In genomic region chr17:45311762-45312476, GRCh38 we compare ENCODE assay signal across 2 cellular contexts.
TF ChIP-seq lines count a peak whose summit lies in the region.

No MANE protein-coding gene starts in this region.

TF ChIP-seq in HEK293, 187 proteins besides CTCF, POLR2A, EP300 and RAD21 (continued from another document and continues in another):
- peak; percentile 57; the same call in 1 of the 2 replicates for TF ChIP-seq PATZ1 (tag by site-specific recombination; IDR thresholded peaks at IDR 0.05)
- TF ChIP-seq ZNF692 (tag by site-specific recombination; IDR thresholded peaks at IDR 0.05), result no peak
- TF ChIP-seq ZBTB21 (tag by site-specific recombination; IDR thresholded peaks at IDR 0.05), result no peak
- no peak for TF ChIP-seq PRDM4 (tag by site-specific recombination; IDR thresholded peaks at IDR 0.05)
- TF ChIP-seq ZNF768 (tag by site-specific recombination; IDR thresholded peaks at IDR 0.05), result no peak
- no peak for TF ChIP-seq ZEB2 (tag by site-specific recombination; IDR thresholded peaks at IDR 0.05)
- TF ChIP-seq ZNF792 (tag by site-specific recombination; IDR thresholded peaks at IDR 0.05), result no peak
- peak; percentile 50; the same call in 1 of the 2 replicates for TF ChIP-seq PRDM10 (tag by site-specific recombination; IDR thresholded peaks at IDR 0.05)
- no peak for TF ChIP-seq ZNF654 (tag by site-specific recombination; IDR thresholded peaks at IDR 0.05; ENCODE audit: low read depth)
- no peak for TF ChIP-seq SETDB1 (IDR thresholded peaks at IDR 0.05; ENCODE audit: insufficient read length, low read length)
- no peak for TF ChIP-seq ZNF558 (tag by site-specific recombination; IDR thresholded peaks at IDR 0.05)
- TF ChIP-seq OVOL3 (tag by site-specific recombination; IDR thresholded peaks at IDR 0.05), result no peak
- TF ChIP-seq ZNF112 (tag by site-specific recombination; IDR thresholded peaks at IDR 0.05), result no peak
- no peak for TF ChIP-seq ZNF785 (tag by site-specific recombination; IDR thresholded peaks at IDR 0.05)
- no peak for TF ChIP-seq ZNF175 (tag by site-specific recombination; IDR thresholded peaks at IDR 0.05)
- no peak for TF ChIP-seq BCL11A (tag by site-specific recombination; IDR thresholded peaks at IDR 0.05; ENCODE audit: low read depth)
- no peak for TF ChIP-seq RBAK (tag by site-specific recombination; IDR thresholded peaks at IDR 0.05)
- no peak for TF ChIP-seq ZNF488 (tag by site-specific recombination; IDR thresholded peaks at IDR 0.05)
- TF ChIP-seq ZFP3 (tag by site-specific recombination; IDR thresholded peaks at IDR 0.05; ENCODE audit: low read depth), result no peak

TF ChIP-seq in HepG2, 621 proteins besides CTCF, POLR2A, EP300 and RAD21 (continued from another document and continues in another):
- TF ChIP-seq, protein P1, sequence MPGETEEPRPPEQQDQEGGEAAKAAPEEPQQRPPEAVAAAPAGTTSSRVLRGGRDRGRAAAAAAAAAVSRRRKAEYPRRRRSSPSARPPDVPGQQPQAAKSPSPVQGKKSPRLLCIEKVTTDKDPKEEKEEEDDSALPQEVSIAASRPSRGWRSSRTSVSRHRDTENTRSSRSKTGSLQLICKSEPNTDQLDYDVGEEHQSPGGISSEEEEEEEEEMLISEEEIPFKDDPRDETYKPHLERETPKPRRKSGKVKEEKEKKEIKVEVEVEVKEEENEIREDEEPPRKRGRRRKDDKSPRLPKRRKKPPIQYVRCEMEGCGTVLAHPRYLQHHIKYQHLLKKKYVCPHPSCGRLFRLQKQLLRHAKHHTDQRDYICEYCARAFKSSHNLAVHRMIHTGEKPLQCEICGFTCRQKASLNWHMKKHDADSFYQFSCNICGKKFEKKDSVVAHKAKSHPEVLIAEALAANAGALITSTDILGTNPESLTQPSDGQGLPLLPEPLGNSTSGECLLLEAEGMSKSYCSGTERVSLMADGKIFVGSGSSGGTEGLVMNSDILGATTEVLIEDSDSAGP (CRISPR knock-in tag; IDR thresholded peaks at IDR 0.05; ENCODE audit: borderline replicate concordance), result peak; percentile 46; the same call in 1 of the 2 replicates
- TF ChIP-seq DMAP1 (CRISPR knock-in tag; IDR thresholded peaks at IDR 0.05) (peak; percentile 70; the same call in 1 of the 2 replicates), ZNF704 (CRISPR knock-in tag; IDR thresholded peaks at IDR 0.05; ENCODE audit: borderline replicate concordance) (no peak), TBL1XR1 (IDR thresholded peaks at IDR 0.05; ENCODE audit: borderline replicate concordance, low read length, partially characterized antibody) (no peak), RFX5 (IDR thresholded peaks at IDR 0.05; ENCODE audit: low read depth, low read length) (no peak; the same call in 1 of the 2 replicates), ZNF549 (CRISPR knock-in tag; IDR thresholded peaks at IDR 0.05) (no peak), MBD4 (IDR thresholded peaks at IDR 0.05; ENCODE audit: borderline replicate concordance, low read length) (no peak), FOXA3 (CRISPR knock-in tag; IDR thresholded peaks at IDR 0.05) (peak; percentile 66), PPARG (CRISPR knock-in tag; conservative IDR thresholded peaks at IDR 0.05) (peak; percentile 64; the same call in 1 of the 2 replicates), ATRX (CRISPR knock-in tag; IDR thresholded peaks at IDR 0.05; ENCODE audit: borderline replicate concordance) (0 out of 2 replicates have a peak, but pooled peaks have one; percentile 32), ZNF629 (CRISPR knock-in tag; conservative IDR thresholded peaks at IDR 0.05) (peak; percentile 61; the same call in 1 of the 2 replicates), CAMTA2 (CRISPR knock-in tag; IDR thresholded peaks at IDR 0.05; ENCODE audit: borderline replicate concordance) (no peak), RBFOX2 (IDR thresholded peaks at IDR 0.05; ENCODE audit: low read depth, low read length) (no peak), ZFP62 (CRISPR knock-in tag; IDR thresholded peaks at IDR 0.05) (no peak), FOXA1 (IDR thresholded peaks at IDR 0.05) (no peak), FOXA1 (CRISPR knock-in tag; IDR thresholded peaks at IDR 0.05) (peak; percentile 37; the same call in 1 of the 2 replicates), STAT5B (CRISPR knock-in tag; IDR thresholded peaks at IDR 0.05) (no peak), ZSCAN29 (CRISPR knock-in tag; conservative IDR thresholded peaks at IDR 0.05) (0 out of 2 replicates have a peak, but pooled peaks have one; percentile 71), NFE2L2 (IDR thresholded peaks at IDR 0.05; ENCODE audit: low read length) (no peak), ZBTB20 (CRISPR knock-in tag; IDR thresholded peaks at IDR 0.05; ENCODE audit: borderline replicate concordance, low read depth) (peak; percentile 64; the same call in 1 of the 2 replicates), PHF8 (CRISPR knock-in tag; IDR thresholded peaks at IDR 0.05) (0 out of 2 replicates have a peak, but pooled peaks have one; percentile 40), MBNL3 (CRISPR knock-in tag; conservative IDR thresholded peaks at IDR 0.05) (no peak), ZNF816 (CRISPR knock-in tag; IDR thresholded peaks at IDR 0.05; ENCODE audit: borderline replicate concordance) (peak; percentile 76; the same call in 1 of the 2 replicates), ELF3 (CRISPR knock-in tag; IDR thresholded peaks at IDR 0.05) (peak; percentile 75), MEIS2 (CRISPR knock-in tag; IDR thresholded peaks at IDR 0.05) (peak; percentile 92), ERF (CRISPR knock-in tag; IDR thresholded peaks at IDR 0.05) (peak; percentile 74), DNMT1 (CRISPR knock-in tag; IDR thresholded peaks at IDR 0.05) (no peak), IRF2 (CRISPR knock-in tag; IDR thresholded peaks at IDR 0.05) (peak; percentile 100), ETV6 (CRISPR knock-in tag; conservative IDR thresholded peaks at IDR 0.05) (no peak), TFAP4 (IDR thresholded peaks at IDR 0.05; ENCODE audit: borderline replicate concordance, low read depth) (peak; percentile 19; the same call in 1 of the 2 replicates), ZNF430 (CRISPR knock-in tag; IDR thresholded peaks at IDR 0.05) (no peak)
- TF ChIP-seq, protein P2, sequence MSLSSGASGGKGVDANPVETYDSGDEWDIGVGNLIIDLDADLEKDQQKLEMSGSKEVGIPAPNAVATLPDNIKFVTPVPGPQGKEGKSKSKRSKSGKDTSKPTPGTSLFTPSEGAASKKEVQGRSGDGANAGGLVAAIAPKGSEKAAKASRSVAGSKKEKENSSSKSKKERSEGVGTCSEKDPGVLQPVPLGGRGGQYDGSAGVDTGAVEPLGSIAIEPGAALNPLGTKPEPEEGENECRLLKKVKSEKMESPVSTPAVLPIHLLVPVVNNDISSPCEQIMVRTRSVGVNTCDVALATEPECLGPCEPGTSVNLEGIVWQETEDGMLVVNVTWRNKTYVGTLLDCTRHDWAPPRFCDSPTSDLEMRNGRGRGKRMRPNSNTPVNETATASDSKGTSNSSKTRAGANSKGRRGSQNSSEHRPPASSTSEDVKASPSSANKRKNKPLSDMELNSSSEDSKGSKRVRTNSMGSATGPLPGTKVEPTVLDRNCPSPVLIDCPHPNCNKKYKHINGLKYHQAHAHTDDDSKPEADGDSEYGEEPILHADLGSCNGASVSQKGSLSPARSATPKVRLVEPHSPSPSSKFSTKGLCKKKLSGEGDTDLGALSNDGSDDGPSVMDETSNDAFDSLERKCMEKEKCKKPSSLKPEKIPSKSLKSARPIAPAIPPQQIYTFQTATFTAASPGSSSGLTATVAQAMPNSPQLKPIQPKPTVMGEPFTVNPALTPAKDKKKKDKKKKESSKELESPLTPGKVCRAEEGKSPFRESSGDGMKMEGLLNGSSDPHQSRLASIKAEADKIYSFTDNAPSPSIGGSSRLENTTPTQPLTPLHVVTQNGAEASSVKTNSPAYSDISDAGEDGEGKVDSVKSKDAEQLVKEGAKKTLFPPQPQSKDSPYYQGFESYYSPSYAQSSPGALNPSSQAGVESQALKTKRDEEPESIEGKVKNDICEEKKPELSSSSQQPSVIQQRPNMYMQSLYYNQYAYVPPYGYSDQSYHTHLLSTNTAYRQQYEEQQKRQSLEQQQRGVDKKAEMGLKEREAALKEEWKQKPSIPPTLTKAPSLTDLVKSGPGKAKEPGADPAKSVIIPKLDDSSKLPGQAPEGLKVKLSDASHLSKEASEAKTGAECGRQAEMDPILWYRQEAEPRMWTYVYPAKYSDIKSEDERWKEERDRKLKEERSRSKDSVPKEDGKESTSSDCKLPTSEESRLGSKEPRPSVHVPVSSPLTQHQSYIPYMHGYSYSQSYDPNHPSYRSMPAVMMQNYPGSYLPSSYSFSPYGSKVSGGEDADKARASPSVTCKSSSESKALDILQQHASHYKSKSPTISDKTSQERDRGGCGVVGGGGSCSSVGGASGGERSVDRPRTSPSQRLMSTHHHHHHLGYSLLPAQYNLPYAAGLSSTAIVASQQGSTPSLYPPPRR (CRISPR knock-in tag; IDR thresholded peaks at IDR 0.05; ENCODE audit: borderline replicate concordance), result peak; percentile 46; the same call in 1 of the 2 replicates
- TF ChIP-seq, protein P3, sequence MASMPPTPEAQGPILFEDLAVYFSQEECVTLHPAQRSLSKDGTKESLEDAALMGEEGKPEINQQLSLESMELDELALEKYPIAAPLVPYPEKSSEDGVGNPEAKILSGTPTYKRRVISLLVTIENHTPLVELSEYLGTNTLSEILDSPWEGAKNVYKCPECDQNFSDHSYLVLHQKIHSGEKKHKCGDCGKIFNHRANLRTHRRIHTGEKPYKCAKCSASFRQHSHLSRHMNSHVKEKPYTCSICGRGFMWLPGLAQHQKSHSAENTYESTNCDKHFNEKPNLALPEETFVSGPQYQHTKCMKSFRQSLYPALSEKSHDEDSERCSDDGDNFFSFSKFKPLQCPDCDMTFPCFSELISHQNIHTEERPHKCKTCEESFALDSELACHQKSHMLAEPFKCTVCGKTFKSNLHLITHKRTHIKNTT (CRISPR knock-in tag; IDR thresholded peaks at IDR 0.05), result no peak
- TF ChIP-seq, protein P4, sequence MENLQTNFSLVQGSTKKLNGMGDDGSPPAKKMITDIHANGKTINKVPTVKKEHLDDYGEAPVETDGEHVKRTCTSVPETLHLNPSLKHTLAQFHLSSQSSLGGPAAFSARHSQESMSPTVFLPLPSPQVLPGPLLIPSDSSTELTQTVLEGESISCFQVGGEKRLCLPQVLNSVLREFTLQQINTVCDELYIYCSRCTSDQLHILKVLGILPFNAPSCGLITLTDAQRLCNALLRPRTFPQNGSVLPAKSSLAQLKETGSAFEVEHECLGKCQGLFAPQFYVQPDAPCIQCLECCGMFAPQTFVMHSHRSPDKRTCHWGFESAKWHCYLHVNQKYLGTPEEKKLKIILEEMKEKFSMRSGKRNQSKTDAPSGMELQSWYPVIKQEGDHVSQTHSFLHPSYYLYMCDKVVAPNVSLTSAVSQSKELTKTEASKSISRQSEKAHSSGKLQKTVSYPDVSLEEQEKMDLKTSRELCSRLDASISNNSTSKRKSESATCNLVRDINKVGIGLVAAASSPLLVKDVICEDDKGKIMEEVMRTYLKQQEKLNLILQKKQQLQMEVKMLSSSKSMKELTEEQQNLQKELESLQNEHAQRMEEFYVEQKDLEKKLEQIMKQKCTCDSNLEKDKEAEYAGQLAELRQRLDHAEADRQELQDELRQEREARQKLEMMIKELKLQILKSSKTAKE (CRISPR knock-in tag; IDR thresholded peaks at IDR 0.05; ENCODE audit: borderline replicate concordance), result no peak
- TF ChIP-seq, protein P5, sequence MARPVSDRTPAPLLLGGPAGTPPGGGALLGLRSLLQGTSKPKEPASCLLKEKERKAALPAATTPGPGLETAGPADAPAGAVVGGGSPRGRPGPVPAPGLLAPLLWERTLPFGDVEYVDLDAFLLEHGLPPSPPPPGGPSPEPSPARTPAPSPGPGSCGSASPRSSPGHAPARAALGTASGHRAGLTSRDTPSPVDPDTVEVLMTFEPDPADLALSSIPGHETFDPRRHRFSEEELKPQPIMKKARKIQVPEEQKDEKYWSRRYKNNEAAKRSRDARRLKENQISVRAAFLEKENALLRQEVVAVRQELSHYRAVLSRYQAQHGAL (CRISPR knock-in tag; IDR thresholded peaks at IDR 0.05; ENCODE audit: not compliant biosample characterization), result peak; percentile 62
- TF ChIP-seq, protein P6, sequence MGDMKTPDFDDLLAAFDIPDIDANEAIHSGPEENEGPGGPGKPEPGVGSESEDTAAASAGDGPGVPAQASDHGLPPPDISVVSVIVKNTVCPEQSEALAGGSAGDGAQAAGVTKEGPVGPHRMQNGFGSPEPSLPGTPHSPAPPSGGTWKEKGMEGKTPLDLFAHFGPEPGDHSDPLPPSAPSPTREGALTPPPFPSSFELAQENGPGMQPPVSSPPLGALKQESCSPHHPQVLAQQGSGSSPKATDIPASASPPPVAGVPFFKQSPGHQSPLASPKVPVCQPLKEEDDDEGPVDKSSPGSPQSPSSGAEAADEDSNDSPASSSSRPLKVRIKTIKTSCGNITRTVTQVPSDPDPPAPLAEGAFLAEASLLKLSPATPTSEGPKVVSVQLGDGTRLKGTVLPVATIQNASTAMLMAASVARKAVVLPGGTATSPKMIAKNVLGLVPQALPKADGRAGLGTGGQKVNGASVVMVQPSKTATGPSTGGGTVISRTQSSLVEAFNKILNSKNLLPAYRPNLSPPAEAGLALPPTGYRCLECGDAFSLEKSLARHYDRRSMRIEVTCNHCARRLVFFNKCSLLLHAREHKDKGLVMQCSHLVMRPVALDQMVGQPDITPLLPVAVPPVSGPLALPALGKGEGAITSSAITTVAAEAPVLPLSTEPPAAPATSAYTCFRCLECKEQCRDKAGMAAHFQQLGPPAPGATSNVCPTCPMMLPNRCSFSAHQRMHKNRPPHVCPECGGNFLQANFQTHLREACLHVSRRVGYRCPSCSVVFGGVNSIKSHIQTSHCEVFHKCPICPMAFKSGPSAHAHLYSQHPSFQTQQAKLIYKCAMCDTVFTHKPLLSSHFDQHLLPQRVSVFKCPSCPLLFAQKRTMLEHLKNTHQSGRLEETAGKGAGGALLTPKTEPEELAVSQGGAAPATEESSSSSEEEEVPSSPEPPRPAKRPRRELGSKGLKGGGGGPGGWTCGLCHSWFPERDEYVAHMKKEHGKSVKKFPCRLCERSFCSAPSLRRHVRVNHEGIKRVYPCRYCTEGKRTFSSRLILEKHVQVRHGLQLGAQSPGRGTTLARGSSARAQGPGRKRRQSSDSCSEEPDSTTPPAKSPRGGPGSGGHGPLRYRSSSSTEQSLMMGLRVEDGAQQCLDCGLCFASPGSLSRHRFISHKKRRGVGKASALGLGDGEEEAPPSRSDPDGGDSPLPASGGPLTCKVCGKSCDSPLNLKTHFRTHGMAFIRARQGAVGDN (CRISPR knock-in tag; IDR thresholded peaks at IDR 0.05), result peak; percentile 80
- TF ChIP-seq, protein P7, sequence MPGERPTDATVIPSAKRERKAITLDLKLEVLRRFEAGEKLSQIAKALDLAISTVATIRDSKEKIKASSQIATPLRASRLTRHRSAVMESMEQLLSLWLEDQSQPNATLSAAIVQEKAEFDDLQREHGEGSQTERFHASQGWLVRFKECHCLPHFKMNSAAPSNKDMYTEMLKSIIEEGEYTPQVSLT (CRISPR knock-in tag; IDR thresholded peaks at IDR 0.05; ENCODE audit: borderline replicate concordance, low read depth), result no peak
